Comparison of ENCODE assay signal across 8 cellular contexts in the genomic region with DNA sequence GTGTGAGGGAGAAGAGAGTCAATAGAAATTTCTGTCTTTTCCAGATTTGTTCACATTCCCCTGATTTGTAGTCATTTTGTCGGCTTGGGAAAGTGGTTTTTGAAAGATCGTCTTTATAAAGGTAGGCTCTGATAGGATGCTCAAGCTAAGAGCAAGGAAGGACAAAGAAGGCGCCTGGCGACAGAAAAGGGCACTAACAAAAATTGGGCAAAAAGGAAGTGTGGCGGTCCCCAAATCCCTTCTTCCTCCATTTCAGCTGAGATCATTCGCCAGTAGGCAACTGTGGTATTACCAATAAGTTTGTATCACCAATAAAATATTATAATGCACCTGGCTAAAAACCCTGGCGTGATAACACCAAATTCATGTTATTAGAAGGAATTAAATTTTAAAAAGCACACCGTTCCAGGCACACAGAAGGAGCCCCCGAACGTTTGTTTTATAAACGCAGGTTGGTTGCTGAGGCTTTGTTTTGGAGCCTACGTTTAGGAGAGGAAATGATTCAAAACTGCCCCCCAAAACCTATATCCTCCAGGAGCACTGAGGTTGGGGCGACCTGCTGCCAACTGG.
DNase-seq lines count a peak whose midpoint lies in the region; ATAC-seq and TF ChIP-seq lines count a peak whose summit lies in the region.

No MANE protein-coding gene starts in this region.

- H3K9ac ChIP-seq in mucosa of stomach (ENCODE audit: low read length): peak overlapping the region; percentile 82

- no peak for DNase-seq in HL-60 (ENCODE audit: low read depth in 1 of 2, low spot score in 1 of 2)
- peak in 2 of 61 donors; percentile 13 to 60 for DNase-seq in caudate nucleus (lab: John Stamatoyannopoulos, UW)
- DNase-seq in DMS 273 (lab: John Stamatoyannopoulos, UW; ENCODE audit: unreplicated experiment): no peak
- DNase-seq in activated CD4-positive, alpha-beta T cell treated with anti-CD3 and anti-CD28 coated beads, Interleukin-2, amount 50 U/mL, for 4 hours: no peak
- DNase-seq in activated effector memory CD4-positive, alpha-beta T cell treated with anti-CD3 and anti-CD28 coated beads, Interleukin-2, amount 50 U/mL, for 16 hours: no peak

- H3K4me3 ChIP-seq in HL-60 (replicated peaks; ENCODE audit: insufficient read depth, low read length): peak overlapping the region; percentile 68
- H3K4me3 ChIP-seq in mucosa of stomach (ENCODE audit: low read length): peak overlapping the region; percentile 73

- no peak for TF ChIP-seq CTCF in 22Rv1 (IDR thresholded peaks at IDR 0.05)
- TF ChIP-seq CTCF in HL-60 (IDR thresholded peaks at IDR 0.05; ENCODE audit: insufficient read depth, low read length): no peak

- peak overlapping the region; percentile 72; the same call in 1 of the 2 replicates for H3K27ac ChIP-seq in 22Rv1
- H3K27ac ChIP-seq in HL-60 (replicated peaks): peak overlapping the region; percentile 84
- H3K27ac ChIP-seq in caudate nucleus (ENCODE audit: low read depth, low read length): peak overlapping the region; percentile 95

- peaks cover 16% of the 10 kb centered on the region for H3K4me1 ChIP-seq in mucosa of stomach (ENCODE audit: control insufficient read depth, insufficient read depth, low read length)

- no peaks in the 10 kb centered on the region for H3K27me3 ChIP-seq in HL-60 (ENCODE audit: insufficient read depth, poor library complexity, severe bottlenecking)
- no peaks in the 10 kb centered on the region for H3K27me3 ChIP-seq in mucosa of stomach (ENCODE audit: control insufficient read depth, insufficient read depth, low read length)

- H3K9me3 ChIP-seq in mucosa of stomach (ENCODE audit: control insufficient read depth, low read length): no peaks in the 10 kb centered on the region

- H3K36me3 ChIP-seq in mucosa of stomach (ENCODE audit: control insufficient read depth, insufficient read depth, low read length): no peaks in the 10 kb centered on the region

- ATAC-seq in GM21529 (IDR thresholded peaks at IDR 0.05; ENCODE audit: unreplicated experiment): no peak
